Comparison of ENCODE assay signal across 1 cellular context in the genomic region with DNA sequence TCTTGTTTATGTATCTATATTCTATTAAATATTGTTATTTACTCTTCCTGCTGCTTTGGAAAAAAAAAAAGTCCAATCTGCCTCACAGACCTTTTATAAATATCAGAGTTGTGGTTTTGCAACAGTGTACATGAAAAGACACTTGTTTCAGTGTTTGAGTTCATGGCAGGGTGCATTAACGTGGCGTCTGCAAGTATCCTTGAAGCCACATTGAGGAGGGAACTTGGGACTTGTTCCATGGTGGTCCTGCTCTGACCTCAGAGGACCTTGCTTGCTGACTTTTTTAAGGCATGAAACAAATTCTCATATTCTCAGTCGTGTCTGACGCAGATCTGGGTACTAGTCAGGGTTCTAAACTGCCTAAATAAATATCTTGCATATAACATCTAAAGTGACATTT.
TF ChIP-seq lines count a peak whose summit lies in the region.

No MANE protein-coding gene starts in this region.

TF ChIP-seq in HepG2, 621 proteins besides CTCF, POLR2A, EP300 and RAD21:
- TF ChIP-seq, protein P1, sequence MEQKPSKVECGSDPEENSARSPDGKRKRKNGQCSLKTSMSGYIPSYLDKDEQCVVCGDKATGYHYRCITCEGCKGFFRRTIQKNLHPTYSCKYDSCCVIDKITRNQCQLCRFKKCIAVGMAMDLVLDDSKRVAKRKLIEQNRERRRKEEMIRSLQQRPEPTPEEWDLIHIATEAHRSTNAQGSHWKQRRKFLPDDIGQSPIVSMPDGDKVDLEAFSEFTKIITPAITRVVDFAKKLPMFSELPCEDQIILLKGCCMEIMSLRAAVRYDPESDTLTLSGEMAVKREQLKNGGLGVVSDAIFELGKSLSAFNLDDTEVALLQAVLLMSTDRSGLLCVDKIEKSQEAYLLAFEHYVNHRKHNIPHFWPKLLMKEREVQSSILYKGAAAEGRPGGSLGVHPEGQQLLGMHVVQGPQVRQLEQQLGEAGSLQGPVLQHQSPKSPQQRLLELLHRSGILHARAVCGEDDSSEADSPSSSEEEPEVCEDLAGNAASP (CRISPR knock-in tag; IDR thresholded peaks at IDR 0.05; ENCODE audit: borderline replicate concordance): peak; percentile 45; the same call in 1 of the 2 replicates
- TF ChIP-seq GATAD2A (CRISPR knock-in tag; IDR thresholded peaks at IDR 0.05) (0 out of 2 replicates have a peak, but pooled peaks have one; percentile 15), EED (CRISPR knock-in tag; IDR thresholded peaks at IDR 0.05) (no peak), ZMAT3 (CRISPR knock-in tag; conservative IDR thresholded peaks at IDR 0.05) (no peak)
TF ChIP-seq in HepG2: peak in this region for 2.
